18 cellular contexts compared by ENCODE assay signal in genomic region chr5:43893951-43894684, GRCh38.
A peak's percentile ranks its signal among the peaks of the same experiment; 100 is the strongest.
DNase-seq lines count a peak whose midpoint lies in the region; FAIRE-seq and TF ChIP-seq lines count a peak whose summit lies in the region.
"Had no signal": no experiment of that assay in that cellular context is flagged by ENCODE, and none has a peak within 500 bp of the region (broad histone marks: within the 10 kb centered on the region; RNA-seq: fewer than 3 reads in every experiment).

No MANE protein-coding gene starts in this region.

- H3K27me3 ChIP-seq in hepatocyte, result no peaks in the 10 kb centered on the region
- H3K27me3 ChIP-seq in smooth muscle cell (ENCODE audit: low read depth), result no peaks in the 10 kb centered on the region

- H3K79me2 ChIP-seq in hepatocyte (no peaks in the 10 kb centered on the region), smooth muscle cell (ENCODE audit: low read depth) (no peaks in the 10 kb centered on the region)

- no peaks in the 10 kb centered on the region for H3K9me2 ChIP-seq in hepatocyte (replicated peaks; ENCODE audit: insufficient read depth)

- peak; percentile 6 for DNase-seq in HuH-7 (ENCODE audit: low spot score)
- no peak for DNase-seq in hepatocyte (ENCODE audit: low spot score)
- DNase-seq in smooth muscle cell (lab: John Stamatoyannopoulos, UW; ENCODE audit: unreplicated experiment), result no peak
- no peak for DNase-seq in RCC 7860 (ENCODE audit: low spot score)
- no peak for DNase-seq in foreskin melanocyte
- no peak for DNase-seq in NCI-H128 (lab: John Stamatoyannopoulos, UW; ENCODE audit: unreplicated experiment)
- DNase-seq: C1 segment of cervical spinal cord; CD4-positive, alpha-beta memory T cell; COR-L47; DMS153; DMS79 treated with DMSO at 0.1 percent for 48 hours; GF-D8; GOT3; HFFc6 had no signal

- H3K4me1 ChIP-seq in hepatocyte (ENCODE audit: insufficient read depth) (peaks cover 10% of the 10 kb centered on the region), smooth muscle cell (ENCODE audit: low read depth) (no peaks in the 10 kb centered on the region)
- H3K4me1 ChIP-seq: HAP-1 had no signal

- peak overlapping the region; percentile 32 for H3K4me2 ChIP-seq in hepatocyte
- H3K4me2 ChIP-seq in smooth muscle cell, result peak overlapping the region; percentile 24

- WGBS in hepatocyte (ENCODE audit: low lambda C conversion rate, missing lambda C conversion rate), result 26% methylated on average over 4 of the region's 4 CpGs
- 61% methylated on average over 4 of the region's 4 CpGs for WGBS in smooth muscle cell (ENCODE audit: low lambda C conversion rate)

- H2AFZ ChIP-seq in hepatocyte (no peak overlapping the region), smooth muscle cell (ENCODE audit: low read depth) (peak overlapping the region; percentile 46)

- H3K4me3 ChIP-seq in hepatocyte, result no peak overlapping the region
- no peak overlapping the region for H3K4me3 ChIP-seq in smooth muscle cell
- H3K4me3 ChIP-seq: HAP-1 had no signal

- FAIRE-seq in RCC 7860 (lab: Jason Lieb, UNC), result no peak
- FAIRE-seq: GM12891, GM18507 had no signal

- TF ChIP-seq CTCF in 22Rv1 (IDR thresholded peaks at IDR 0.05) (no peak), hepatocyte (IDR thresholded peaks at IDR 0.05; ENCODE audit: poor library complexity) (no peak), smooth muscle cell (IDR thresholded peaks at IDR 0.05; ENCODE audit: borderline replicate concordance, insufficient read depth, poor library complexity, severe bottlenecking) (no peak)

- H3K27ac ChIP-seq in 22Rv1, result peak overlapping the region; percentile 38
- no peak overlapping the region for H3K27ac ChIP-seq in hepatocyte
- H3K27ac ChIP-seq in smooth muscle cell (ENCODE audit: low read depth), result no peak overlapping the region

- H3K36me3 ChIP-seq in hepatocyte (replicated peaks; ENCODE audit: insufficient read depth, low read depth) (no peaks in the 10 kb centered on the region), smooth muscle cell (ENCODE audit: low read depth) (no peaks in the 10 kb centered on the region)
- H3K36me3 ChIP-seq: HAP-1 had no signal

- H3K9ac ChIP-seq in smooth muscle cell (ENCODE audit: low read depth), result no peak overlapping the region

- H3F3A ChIP-seq in smooth muscle cell (ENCODE audit: low read depth), result no peaks in the 10 kb centered on the region

- H4K20me1 ChIP-seq in hepatocyte (ENCODE audit: insufficient read depth, poor library complexity, severe bottlenecking) (no peaks in the 10 kb centered on the region), smooth muscle cell (ENCODE audit: low read depth) (no peaks in the 10 kb centered on the region)

- H3K9me3 ChIP-seq in hepatocyte (ENCODE audit: low read depth), result no peaks in the 10 kb centered on the region
- H3K9me3 ChIP-seq in smooth muscle cell (replicated peaks; ENCODE audit: low read depth), result no peaks in the 10 kb centered on the region
- H3K9me3 ChIP-seq: HAP-1 had no signal
